2 cellular contexts compared by ENCODE assay signal in the genomic region with DNA sequence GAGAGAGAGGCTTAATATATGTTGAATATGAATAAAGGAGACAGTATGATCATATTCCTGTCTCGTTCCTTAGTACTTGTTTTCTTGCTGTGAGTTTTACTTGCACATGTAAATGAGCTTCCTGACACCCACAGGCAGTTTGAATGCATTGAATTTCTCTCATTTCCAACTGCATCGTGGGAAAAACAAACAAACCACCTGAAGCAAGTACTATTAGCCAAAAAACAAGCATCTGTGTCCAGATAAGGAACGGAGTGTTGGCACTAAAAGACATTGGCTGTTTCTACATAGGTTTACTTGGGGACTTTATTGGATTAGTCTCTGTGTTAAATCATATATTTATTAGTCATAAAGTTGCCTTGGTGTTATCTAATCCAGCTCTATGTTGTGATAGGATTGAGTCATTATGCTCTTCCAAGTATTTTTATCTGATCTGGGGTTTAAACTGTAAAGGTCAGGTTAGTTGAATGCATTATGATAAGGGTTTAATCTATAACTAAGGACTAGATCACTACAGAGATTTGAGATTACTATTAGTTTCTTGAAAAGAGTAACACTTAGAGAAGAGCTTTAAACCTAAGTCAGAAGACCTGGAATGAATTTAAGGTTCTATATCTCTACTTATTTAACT.
TF ChIP-seq lines count a peak whose summit lies in the region.

No MANE protein-coding gene starts in this region.

TF ChIP-seq in liver, 16 proteins besides CTCF, POLR2A, EP300 and RAD21 (continued from another document):
- no peak for TF ChIP-seq REST (IDR thresholded peaks at IDR 0.05)
- no peak for TF ChIP-seq FOXA1 (IDR thresholded peaks at IDR 0.05)
- TF ChIP-seq, protein P1, sequence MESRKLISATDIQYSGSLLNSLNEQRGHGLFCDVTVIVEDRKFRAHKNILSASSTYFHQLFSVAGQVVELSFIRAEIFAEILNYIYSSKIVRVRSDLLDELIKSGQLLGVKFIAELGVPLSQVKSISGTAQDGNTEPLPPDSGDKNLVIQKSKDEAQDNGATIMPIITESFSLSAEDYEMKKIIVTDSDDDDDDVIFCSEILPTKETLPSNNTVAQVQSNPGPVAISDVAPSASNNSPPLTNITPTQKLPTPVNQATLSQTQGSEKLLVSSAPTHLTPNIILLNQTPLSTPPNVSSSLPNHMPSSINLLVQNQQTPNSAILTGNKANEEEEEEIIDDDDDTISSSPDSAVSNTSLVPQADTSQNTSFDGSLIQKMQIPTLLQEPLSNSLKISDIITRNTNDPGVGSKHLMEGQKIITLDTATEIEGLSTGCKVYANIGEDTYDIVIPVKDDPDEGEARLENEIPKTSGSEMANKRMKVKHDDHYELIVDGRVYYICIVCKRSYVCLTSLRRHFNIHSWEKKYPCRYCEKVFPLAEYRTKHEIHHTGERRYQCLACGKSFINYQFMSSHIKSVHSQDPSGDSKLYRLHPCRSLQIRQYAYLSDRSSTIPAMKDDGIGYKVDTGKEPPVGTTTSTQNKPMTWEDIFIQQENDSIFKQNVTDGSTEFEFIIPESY (IDR thresholded peaks at IDR 0.05): no peak
- TF ChIP-seq, protein P2, sequence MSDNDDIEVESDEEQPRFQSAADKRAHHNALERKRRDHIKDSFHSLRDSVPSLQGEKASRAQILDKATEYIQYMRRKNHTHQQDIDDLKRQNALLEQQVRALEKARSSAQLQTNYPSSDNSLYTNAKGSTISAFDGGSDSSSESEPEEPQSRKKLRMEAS (IDR thresholded peaks at IDR 0.05): no peak
TF ChIP-seq in liver: peak in this region for 0.

TF ChIP-seq in HepG2, 621 proteins besides CTCF, POLR2A, EP300 and RAD21 (continued from another document):
- TF ChIP-seq GABPA (IDR thresholded peaks at IDR 0.05; ENCODE audit: low read depth, low read length): no peak
- no peak for TF ChIP-seq GABPA (CRISPR knock-in tag; IDR thresholded peaks at IDR 0.05; ENCODE audit: low read depth)
- no peak for TF ChIP-seq ZZZ3 (CRISPR knock-in tag; IDR thresholded peaks at IDR 0.05; ENCODE audit: borderline replicate concordance)
- no peak for TF ChIP-seq ZFP41 (CRISPR knock-in tag; IDR thresholded peaks at IDR 0.05; ENCODE audit: borderline replicate concordance)
- TF ChIP-seq ZNF282 (IDR thresholded peaks at IDR 0.05; ENCODE audit: partially characterized antibody): no peak
- no peak for TF ChIP-seq ZNF12 (CRISPR knock-in tag; IDR thresholded peaks at IDR 0.05)
- TF ChIP-seq RBFOX2 (IDR thresholded peaks at IDR 0.05; ENCODE audit: low read depth, low read length): no peak
